ENCODE assay signal across 11 cellular contexts in genomic region chr3:190041333-190042041, GRCh38.
DNase-seq lines count a peak whose midpoint lies in the region; ATAC-seq and TF ChIP-seq lines count a peak whose summit lies in the region.
"Had no signal": no experiment of that assay in that cellular context is flagged by ENCODE, and none has a peak within 500 bp of the region (broad histone marks: within the 10 kb centered on the region; RNA-seq: fewer than 3 reads in every experiment).

No MANE protein-coding gene starts in this region.

- TF ChIP-seq CTCF in fibroblast of lung (conservative IDR thresholded peaks at IDR 0.05 in 1 of 2, IDR thresholded peaks at IDR 0.05 in 1 of 2; ENCODE audit: low read depth in 1 of 2, low read length in 2 of 2) (no peak), sigmoid colon (IDR thresholded peaks at IDR 0.05) (no peak), dorsolateral prefrontal cortex (IDR thresholded peaks at IDR 0.05 in 54 of 56, conservative IDR thresholded peaks at IDR 0.05 in 2 of 56; ENCODE audit: low read depth in 1 of 56, partially characterized antibody in 56 of 56) (no peak)

- H3K4me3 ChIP-seq in fibroblast of lung (replicated peaks in 1 of 4; ENCODE audit: control extremely low read depth in 1 of 4, insufficient read depth in 1 of 4, low read depth in 3 of 4, low read length in 4 of 4) (no peak overlapping the region), sigmoid colon (no peak overlapping the region), dorsolateral prefrontal cortex (no peak overlapping the region)
- H3K4me3 ChIP-seq: esophagus squamous epithelium had no signal

- no peak overlapping the region for H2AFZ ChIP-seq in fibroblast of lung (ENCODE audit: low read length)

- no peak overlapping the region for H3K27ac Mint-ChIP-seq in activated CD8-positive, alpha-beta T cell treated with anti-CD3 and anti-CD28 coated beads, Interleukin-2, amount 10 ng/mL, durations not matched to agents 7 days and 5 days
- H3K27ac Mint-ChIP-seq: activated CD4-positive, alpha-beta memory T cell treated with anti-CD3 and anti-CD28 coated beads, Interleukin-2, amount 10 ng/mL, durations not matched to agents 7 days and 5 days had no signal

- POLR2A ChIA-PET in activated CD8-positive, alpha-beta T cell treated with anti-CD3 and anti-CD28 coated beads, Interleukin-2, amount 10 ng/mL, durations not matched to agents 7 days and 5 days (lab: Charles Lee): no interaction called here

- no peak for TF ChIP-seq POLR2A in sigmoid colon (IDR thresholded peaks at IDR 0.05)

- H3K4me1 ChIP-seq in fibroblast of lung (ENCODE audit: control insufficient read depth, extremely low read depth, insufficient read depth, low read length) (no peaks in the 10 kb centered on the region), sigmoid colon (peaks cover 0 to 70% (median 60%) of the 10 kb centered on the region in 4 donors)

- peak overlapping the region; percentile 19 for H3K4me2 ChIP-seq in fibroblast of lung (ENCODE audit: extremely low read depth, insufficient read depth, low read length)
- H3K4me2 ChIP-seq: SK-N-SH had no signal

- H3K27me3 ChIP-seq in fibroblast of lung (ENCODE audit: control insufficient read depth, insufficient read depth, low read length): no peaks in the 10 kb centered on the region
- no peaks in the 10 kb centered on the region for H3K27me3 ChIP-seq in sigmoid colon
- no peaks in the 10 kb centered on the region for H3K27me3 ChIP-seq in dorsolateral prefrontal cortex
- H3K27me3 ChIP-seq: esophagus squamous epithelium had no signal

- DNase-seq in fibroblast of lung (ENCODE audit: low read depth in 2 of 2) (peak; percentile 36 to 39), sigmoid colon (no peak), SIG-M5 treated with dmso at 0.1 percent for 504 hours (lab: John Stamatoyannopoulos, UW; ENCODE audit: unreplicated experiment) (no peak), dorsolateral prefrontal cortex (no peak), NCI-H2171 (lab: John Stamatoyannopoulos, UW) (no peak)
- DNase-seq in activated CD8-positive, alpha-beta T cell treated with anti-CD3 and anti-CD28 coated beads, Interleukin-2, amount 10 ng/mL, durations not matched to agents 7 days and 5 days: no peak
- DNase-seq: activated CD4-positive, alpha-beta memory T cell treated with anti-CD3 and anti-CD28 coated beads, Interleukin-2, amount 10 ng/mL, durations not matched to agents 7 days and 5 days; esophagus squamous epithelium; SK-N-SH had no signal

- peaks cover 2% of the 10 kb centered on the region for H3K27me3 Mint-ChIP-seq in activated CD8-positive, alpha-beta T cell treated with anti-CD3 and anti-CD28 coated beads, Interleukin-2, amount 10 ng/mL, durations not matched to agents 7 days and 5 days (ENCODE audit: low read depth)
- H3K27me3 Mint-ChIP-seq: activated CD4-positive, alpha-beta memory T cell treated with anti-CD3 and anti-CD28 coated beads, Interleukin-2, amount 10 ng/mL, durations not matched to agents 7 days and 5 days had no signal

- intact Hi-C loops in sigmoid colon (cut with DNase I): no loop called here
- intact Hi-C loops in dorsolateral prefrontal cortex (cut with DNase I): no loop called here

- H3K79me2 ChIP-seq in fibroblast of lung (ENCODE audit: control insufficient read depth, insufficient read depth, low read length): no peaks in the 10 kb centered on the region

- no peaks in the 10 kb centered on the region for H3K9me3 Mint-ChIP-seq in activated CD8-positive, alpha-beta T cell treated with anti-CD3 and anti-CD28 coated beads, Interleukin-2, amount 10 ng/mL, durations not matched to agents 7 days and 5 days (ENCODE audit: insufficient read depth)
- H3K9me3 Mint-ChIP-seq: activated CD4-positive, alpha-beta memory T cell treated with anti-CD3 and anti-CD28 coated beads, Interleukin-2, amount 10 ng/mL, durations not matched to agents 7 days and 5 days had no signal

- no peaks in the 10 kb centered on the region for H3K36me3 Mint-ChIP-seq in activated CD8-positive, alpha-beta T cell treated with anti-CD3 and anti-CD28 coated beads, Interleukin-2, amount 10 ng/mL, durations not matched to agents 7 days and 5 days (ENCODE audit: low read depth)

- no peak overlapping the region for H3K9ac ChIP-seq in fibroblast of lung (ENCODE audit: insufficient read depth, low read length)
- H3K9ac ChIP-seq: SK-N-SH had no signal

- H3K27ac ChIP-seq in fibroblast of lung (ENCODE audit: insufficient read depth, low read length): no peak overlapping the region
- peak overlapping the region; percentile 7 to 77 (median 66) for H3K27ac ChIP-seq in sigmoid colon
- no peak overlapping the region for H3K27ac ChIP-seq in dorsolateral prefrontal cortex

- no peak overlapping the region for H3K4me3 Mint-ChIP-seq in activated CD8-positive, alpha-beta T cell treated with anti-CD3 and anti-CD28 coated beads, Interleukin-2, amount 10 ng/mL, durations not matched to agents 7 days and 5 days
- H3K4me3 Mint-ChIP-seq: activated CD4-positive, alpha-beta memory T cell treated with anti-CD3 and anti-CD28 coated beads, Interleukin-2, amount 10 ng/mL, durations not matched to agents 7 days and 5 days had no signal

- CTCF ChIA-PET in activated CD8-positive, alpha-beta T cell treated with anti-CD3 and anti-CD28 coated beads, Interleukin-2, amount 10 ng/mL, durations not matched to agents 7 days and 5 days (lab: Charles Lee): no interaction called here

- TF ChIP-seq EP300 in sigmoid colon (IDR thresholded peaks at IDR 0.05): no peak

- ATAC-seq in GM19372 (IDR thresholded peaks at IDR 0.05; ENCODE audit: low read depth, unreplicated experiment): peak; percentile 72
- ATAC-seq in HG03442 (IDR thresholded peaks at IDR 0.05; ENCODE audit: unreplicated experiment): peak; percentile 74
- no peak for ATAC-seq in activated CD8-positive, alpha-beta T cell treated with anti-CD3 and anti-CD28 coated beads, Interleukin-2, amount 10 ng/mL, durations not matched to agents 7 days and 5 days

- H3K36me3 ChIP-seq in fibroblast of lung (ENCODE audit: control insufficient read depth, insufficient read depth, low read length) (no peaks in the 10 kb centered on the region), sigmoid colon (no peaks in the 10 kb centered on the region)
- H3K36me3 ChIP-seq: esophagus squamous epithelium had no signal

- no peaks in the 10 kb centered on the region for H4K20me1 ChIP-seq in fibroblast of lung (ENCODE audit: control insufficient read depth, extremely low read depth, insufficient read depth, low read length)

- WGBS in sigmoid colon, 2 donors: 25 to 34% methylated on average over 3 of the region's 3 CpGs

- H3K4me1 Mint-ChIP-seq in activated CD8-positive, alpha-beta T cell treated with anti-CD3 and anti-CD28 coated beads, Interleukin-2, amount 10 ng/mL, durations not matched to agents 7 days and 5 days (ENCODE audit: low read depth): no peaks in the 10 kb centered on the region
- H3K4me1 Mint-ChIP-seq: activated CD4-positive, alpha-beta memory T cell treated with anti-CD3 and anti-CD28 coated beads, Interleukin-2, amount 10 ng/mL, durations not matched to agents 7 days and 5 days had no signal

- H3K9me3 ChIP-seq in fibroblast of lung (ENCODE audit: control insufficient read depth, insufficient read depth, low read depth, low read length): no peaks in the 10 kb centered on the region
- no peaks in the 10 kb centered on the region for H3K9me3 ChIP-seq in sigmoid colon
- H3K9me3 ChIP-seq: esophagus squamous epithelium, SK-N-SH had no signal

Comparison
In these comparisons a context has a peak if more than half of its experiments do, and no peak if none do; other contexts are left out.
1. DNase-seq: peak in fibroblast of lung (2 of 2); none in sigmoid colon (single experiment), SIG-M5 treated with dmso at 0.1 percent for 504 hours (single experiment), activated CD8-positive, alpha-beta T cell treated with anti-CD3 and anti-CD28 coated beads, Interleukin-2, amount 10 ng/mL, durations not matched to agents 7 days and 5 days (single experiment), dorsolateral prefrontal cortex (0 of 10) and NCI-H2171 (single experiment).
2. H3K27ac ChIP-seq: peak in sigmoid colon (4 of 4); none in fibroblast of lung (single experiment) and dorsolateral prefrontal cortex (0 of 59).